ENCODE assay signal across 11 cellular contexts in genomic region chr14:102930138-102930752, GRCh38. TPM values are rescaled to one million over a fixed set of nuclear protein-coding genes. Genes with fewer than 3 reads are reported as not detected.
DNase-seq lines count a peak whose midpoint lies in the region; ATAC-seq and TF ChIP-seq lines count a peak whose summit lies in the region.
"Had no signal": no experiment of that assay in that cellular context is flagged by ENCODE, and none has a peak within 500 bp of the region (broad histone marks: within the 10 kb centered on the region; RNA-seq: fewer than 3 reads in every experiment).

No MANE protein-coding gene starts in this region.

- H3K36me3 ChIP-seq in esophagus muscularis mucosa: peaks cover 9 to 31% (median 24%) of the 10 kb centered on the region in 4 donors
- no peaks in the 10 kb centered on the region for H3K36me3 ChIP-seq in prostate gland

- WGBS in esophagus muscularis mucosa: 9% methylated on average over 30 of the region's 74 CpGs
- 8% methylated on average over 44 of the region's 74 CpGs for WGBS in prostate gland

- H3K4me3 ChIP-seq in esophagus muscularis mucosa: peak overlapping the region; percentile 44 to 57 (median 48)
- H3K4me3 ChIP-seq in prostate gland: peak overlapping the region; percentile 3 to 24

- no peak overlapping the region for H3K27ac ChIP-seq in esophagus muscularis mucosa (replicated peaks in 1 of 4)
- H3K27ac ChIP-seq in prostate gland: no peak overlapping the region
- H3K27ac ChIP-seq: adrenal gland, gastrocnemius medialis had no signal

- no peaks in the 10 kb centered on the region for H3K9me3 ChIP-seq in esophagus muscularis mucosa
- H3K9me3 ChIP-seq in prostate gland: no peaks in the 10 kb centered on the region
- H3K9me3 ChIP-seq: adrenal gland, gastrocnemius medialis had no signal

- TF ChIP-seq POLR2A in esophagus muscularis mucosa (IDR thresholded peaks at IDR 0.05; ENCODE audit: low read depth) (no peak), prostate gland (IDR thresholded peaks at IDR 0.05) (no peak)

- no peak for ATAC-seq in HG02642 (IDR thresholded peaks at IDR 0.05; ENCODE audit: poor library complexity, unreplicated experiment)
- ATAC-seq: gastrocnemius medialis had no signal

- DNase-seq in D341Med (ENCODE audit: low spot score) (peak; percentile 84), NCI-H1105 (lab: John Stamatoyannopoulos, UW) (peak; percentile 30), esophagus muscularis mucosa (ENCODE audit: extremely low spot score) (no peak), prostate gland (ENCODE audit: low spot score) (no peak), GM19238 (ENCODE audit: insufficient read length, low spot score) (no peak), AML-193 (lab: John Stamatoyannopoulos, UW) (no peak)
- DNase-seq: activated CD4-positive, alpha-beta T cell treated with anti-CD3 and anti-CD28 coated beads for 1 hour; gastrocnemius medialis; stimulated activated CD8-positive, alpha-beta memory T cell treated with anti-CD3 and anti-CD28 coated beads, Interleukin-4, amount 100 ng/mL, for 48 hours had no signal

- H3K4me1 ChIP-seq in esophagus muscularis mucosa (peaks cover 26 to 34% (median 32%) of the 10 kb centered on the region in 4 donors), prostate gland (replicated peaks) (peaks cover 16% of the 10 kb centered on the region)

- H3K27me3 ChIP-seq in esophagus muscularis mucosa (peaks cover 17 to 51% (median 33%) of the 10 kb centered on the region in 4 donors), prostate gland (replicated peaks; ENCODE audit: insufficient read depth) (peaks cover 4% of the 10 kb centered on the region)

- intact Hi-C loops in esophagus muscularis mucosa (cut with DNase I): no loop called here
- intact Hi-C loops in prostate gland (cut with DNase I): no loop called here

- TF ChIP-seq CTCF in esophagus muscularis mucosa (IDR thresholded peaks at IDR 0.05) (no peak), prostate gland (IDR thresholded peaks at IDR 0.05) (no peak)

- TF ChIP-seq EP300 in esophagus muscularis mucosa (IDR thresholded peaks at IDR 0.05): no peak

RNA-seq across cellular contexts. Expression of gene AMN, which starts 7.8 kb away (rescaled TPM):
- under 1 TPM in 2 of 4 donors, not detected in 2; 0.11 to 0.32 TPM for total RNA-seq in esophagus muscularis mucosa
- total RNA-seq in prostate gland: 1 to 10 TPM in 1 of 2 donors, under 1 TPM in 1; 0.91 to 1.6 TPM

Comparison
In these comparisons a context has a peak if more than half of its experiments do, and no peak if none do; other contexts are left out.
1. DNase-seq: peak in D341Med (single experiment) and NCI-H1105 (single experiment); none in esophagus muscularis mucosa (single experiment), prostate gland (single experiment), GM19238 (single experiment) and AML-193 (0 of 2).